Comparison of ENCODE assay signal across 7 cellular contexts in genomic region chr1:225653463-225654276, GRCh38. TPM values are rescaled to one million over a fixed set of nuclear protein-coding genes. Genes with fewer than 3 reads are reported as not detected.
DNase-seq lines count a peak whose midpoint lies in the region; ATAC-seq and TF ChIP-seq lines count a peak whose summit lies in the region.

No MANE protein-coding gene starts in this region.

- peaks cover 47% of the 10 kb centered on the region for H3F3A ChIP-seq in PC-9 (ENCODE audit: insufficient read depth, low read depth)

- peaks cover 1% of the 10 kb centered on the region for H3K36me3 Mint-ChIP-seq in progenitor cell of endocrine pancreas (ENCODE audit: insufficient read depth)

- peaks cover 9% of the 10 kb centered on the region; the same call in 1 of the 2 replicates for H4K20me1 ChIP-seq in PC-9 (ENCODE audit: insufficient read depth)

- peak overlapping the region; percentile 89 for H3K4me2 ChIP-seq in PC-9

- H3K9me3 Mint-ChIP-seq in progenitor cell of endocrine pancreas (ENCODE audit: low read depth): no peaks in the 10 kb centered on the region

- H3K4me1 Mint-ChIP-seq in progenitor cell of endocrine pancreas (ENCODE audit: low read depth): peaks cover 25% of the 10 kb centered on the region

- peak overlapping the region; percentile 90 for H2AFZ ChIP-seq in PC-9

- intact Hi-C loops in PC-9 (cut with micrococcal nuclease; ENCODE audit: unreplicated experiment): loop anchor here (2.0 to 5.0 kb wide), 4 partner anchors 41 to 166 kb away; no protein-coding TSS in a partner anchor

- peak overlapping the region; percentile 80 for H3K4me3 Mint-ChIP-seq in progenitor cell of endocrine pancreas (ENCODE audit: low read depth)

- H3K36me3 ChIP-seq in PC-9 (ENCODE audit: low read depth): no peaks in the 10 kb centered on the region

- H3K27me3 ChIP-seq in PC-9 (ENCODE audit: insufficient read depth, low read depth): no peaks in the 10 kb centered on the region

- H3K4me3 ChIP-seq in GM12864 (ENCODE audit: low read depth, low read length): peak overlapping the region; percentile 37
- H3K4me3 ChIP-seq in PC-9: peak overlapping the region; percentile 92
- H3K4me3 ChIP-seq in astrocyte of the spinal cord (ENCODE audit: low read depth, low read length): peak overlapping the region; percentile 92

- H3K79me2 ChIP-seq in PC-9 (ENCODE audit: low read depth): peaks cover 41% of the 10 kb centered on the region

- peak overlapping the region; percentile 89 for H3K27ac ChIP-seq in PC-9

- no TSS peak for BruUV-seq in PC-9 (replicated peaks; lab: Mats Ljungman, UMichigan)

- no peak for TF ChIP-seq CTCF in GM12864 (IDR thresholded peaks at IDR 0.05; ENCODE audit: low read depth, low read length, missing control alignments)
- TF ChIP-seq CTCF in PC-9 (conservative IDR thresholded peaks at IDR 0.05): no peak
- no peak for TF ChIP-seq CTCF in astrocyte of the spinal cord (IDR thresholded peaks at IDR 0.05; ENCODE audit: low read depth, low read length)
- TF ChIP-seq CTCF in progenitor cell of endocrine pancreas (IDR thresholded peaks at IDR 0.05; ENCODE audit: unreplicated experiment): no peak

- peak overlapping the region; percentile 97 for H3K27ac Mint-ChIP-seq in progenitor cell of endocrine pancreas

- POLR2A ChIA-PET in PC-9 (lab: Charles Lee; ENCODE audit: unreplicated experiment): interaction anchor here (0.6 to 0.8 kb wide), 4 partner anchors 39 to 116 kb away, joined by 4 to 7 read pairs (median 5); no protein-coding TSS in a partner anchor

- no peaks in the 10 kb centered on the region for H3K9me2 ChIP-seq in PC-9 (ENCODE audit: insufficient read depth)

- CTCF ChIA-PET in PC-9 (lab: Charles Lee): no interaction called here

- peak; percentile 31 for ATAC-seq in HG03159 (IDR thresholded peaks at IDR 0.05; ENCODE audit: unreplicated experiment)

- H3K9me3 ChIP-seq in PC-9 (ENCODE audit: insufficient read depth, low read depth): no peaks in the 10 kb centered on the region

- no peaks in the 10 kb centered on the region for H3K27me3 Mint-ChIP-seq in progenitor cell of endocrine pancreas

- peaks cover 73% of the 10 kb centered on the region for H3K4me1 ChIP-seq in PC-9 (replicated peaks; ENCODE audit: insufficient read depth)

- no peak for DNase-seq in GM12864 (ENCODE audit: low read depth)
- peak; percentile 51 to 68 for DNase-seq in PC-9
- DNase-seq in astrocyte of the spinal cord (ENCODE audit: low read depth, low spot score): peak; percentile 81
- peak; percentile 66 to 76 for DNase-seq in hippocampal formation (lab: John Stamatoyannopoulos, UW)
- DNase-seq in progenitor cell of endocrine pancreas (ENCODE audit: low spot score, unreplicated experiment): no peak
- DNase-seq in AML-193 (lab: John Stamatoyannopoulos, UW): no peak

- in situ Hi-C loops in astrocyte of the spinal cord (cut with HindIII; ENCODE audit: low sequenced_read_pairs): no loop called here

RNA-seq across cellular contexts. Expression of gene ENAH, which starts 0.7 kb away (rescaled TPM):
- total RNA-seq in PC-9 (2021) (118 and 167 TPM in 2 replicates), progenitor cell of endocrine pancreas (213 and 217 TPM in 2 replicates)

Comparison
In these comparisons a context has a peak if more than half of its experiments do, and no peak if none do; other contexts are left out.
1. DNase-seq: peak in PC-9 (2 of 2), astrocyte of the spinal cord (single experiment) and hippocampal formation (2 of 2); none in GM12864 (single experiment), progenitor cell of endocrine pancreas (single experiment) and AML-193 (0 of 2).
2. H3K4me3 ChIP-seq: peak in every context shown above with its lines; median percentile 92 in PC-9; 92 in astrocyte of the spinal cord; 37 in GM12864.